Comparison of ENCODE assay signal across 33 cellular contexts in genomic region chr12:22201101-22201500, GRCh38.
A peak's percentile ranks its signal among the peaks of the same experiment; 100 is the strongest.
DNase-seq lines count a peak whose midpoint lies in the region; ATAC-seq, FAIRE-seq and TF ChIP-seq lines count a peak whose summit lies in the region.
"Had no signal": no experiment of that assay in that cellular context is flagged by ENCODE, and none has a peak within 500 bp of the region (broad histone marks: within the 10 kb centered on the region; RNA-seq: fewer than 3 reads in every experiment).

No MANE protein-coding gene starts in this region.

- no peak for TF ChIP-seq RAD21 in HepG2 (CRISPR knock-in tag; IDR thresholded peaks at IDR 0.05)

- H3K4me3 ChIP-seq in HepG2 (replicated peaks in 1 of 3; ENCODE audit: insufficient read depth in 1 of 3, low read depth in 2 of 3, low read length in 3 of 3) (no peak overlapping the region), right lobe of liver (no peak overlapping the region), Karpas-422 (ENCODE audit: low read length) (no peak overlapping the region), keratinocyte (ENCODE audit: control insufficient read depth in 2 of 3, extremely low read depth in 1 of 3, insufficient read depth in 2 of 3, low read depth in 1 of 3, low read length in 3 of 3) (no peak overlapping the region)
- H3K4me3 ChIP-seq: A549; BLaER1; BLaER1 treated with 17β-estradiol and CSF1 and Interleukin-3, amounts not matched to agents 10 nM and 100 nM had no signal

- TF ChIP-seq EP300 in HepG2 (IDR thresholded peaks at IDR 0.05; ENCODE audit: low read depth in 2 of 2, low read length in 2 of 2) (no peak), HepG2 (CRISPR knock-in tag; IDR thresholded peaks at IDR 0.05; ENCODE audit: borderline replicate concordance) (no peak)

- H3K79me2 ChIP-seq in HepG2 (ENCODE audit: insufficient read depth, low read length): no peaks in the 10 kb centered on the region
- no peaks in the 10 kb centered on the region for H3K79me2 ChIP-seq in Karpas-422 (ENCODE audit: low read length)
- H3K79me2 ChIP-seq in keratinocyte (ENCODE audit: control insufficient read depth, insufficient read depth, low read length): no peaks in the 10 kb centered on the region

- DNase-seq in HepG2 (ENCODE audit: low spot score): no peak
- no peak for DNase-seq in right lobe of liver
- DNase-seq in Karpas-422: no peak
- no peak for DNase-seq in keratinocyte (ENCODE audit: low read depth, low spot score)
- DNase-seq in NCI-H187 treated with DMSO at 0.1 percent for 48 hours (lab: John Stamatoyannopoulos, UW): no peak
- no peak for DNase-seq in NCI-H1694 (lab: John Stamatoyannopoulos, UW)
- DNase-seq: 8988T; ACHN; AML-193; BE2C; C1 segment of cervical spinal cord; Caco-2; Calu3; CD4-positive, alpha-beta memory T cell; CD4-positive, alpha-beta T cell; CD4-positive, CD25-positive, alpha-beta regulatory T cell; CD8-positive, alpha-beta memory T cell; CD8-positive, alpha-beta T cell; COR-L47; DMS 273 treated with DMSO at 0.1 percent for 48 hours; DMS153; DMS53; DMS79; DMS79 treated with DMSO at 0.1 percent for 48 hours; DND-41; EL had no signal

- CTCF ChIA-PET in HepG2 (lab: Yijun Ruan, JAX; ENCODE audit: low intra/inter-chr PET ratio, low total read pairs): no interaction called here

- 2% methylated on average over 3 of the region's 3 CpGs for WGBS in HepG2 (ENCODE audit: low lambda C conversion rate)
- 57% methylated on average over 3 of the region's 3 CpGs for WGBS in right lobe of liver (ENCODE audit: insufficient coverage, low coverage, low lambda C conversion rate, missing lambda C conversion rate)

- POLR2A ChIA-PET in HepG2 (lab: Yijun Ruan, JAX): no interaction called here

- TF ChIP-seq CTCF in HepG2 (CRISPR knock-in tag; IDR thresholded peaks at IDR 0.05) (no peak), right lobe of liver (IDR thresholded peaks at IDR 0.05) (no peak), keratinocyte (optimal IDR thresholded peaks at IDR 0.05 in 1 of 3, IDR thresholded peaks at IDR 0.05 in 1 of 3, conservative IDR thresholded peaks at IDR 0.05 in 1 of 3; ENCODE audit: extremely low read depth in 1 of 3, insufficient read depth in 2 of 3, low read length in 3 of 3) (no peak)

- H3K4me2 ChIP-seq in HepG2 (ENCODE audit: low read depth, low read length): no peak overlapping the region
- H3K4me2 ChIP-seq in Karpas-422 (ENCODE audit: low read depth, low read length, poor library complexity, severe bottlenecking): peak overlapping the region; percentile 30
- H3K4me2 ChIP-seq in keratinocyte (ENCODE audit: control insufficient read depth, extremely low read depth, insufficient read depth, low read depth, low read length): no peak overlapping the region
- H3K4me2 ChIP-seq: A549, BLaER1 had no signal

- H3K9me3 ChIP-seq in HepG2 (ENCODE audit: low read length) (no peaks in the 10 kb centered on the region), right lobe of liver (no peaks in the 10 kb centered on the region), Karpas-422 (ENCODE audit: low read length) (no peaks in the 10 kb centered on the region), keratinocyte (ENCODE audit: control insufficient read depth, low read depth, low read length) (no peaks in the 10 kb centered on the region)
- H3K9me3 ChIP-seq: BE2C, Caco-2 had no signal

- H3K36me3 ChIP-seq in HepG2 (replicated peaks in 1 of 2; ENCODE audit: control insufficient read depth in 1 of 2, insufficient read depth in 2 of 2, low read length in 2 of 2): no peaks in the 10 kb centered on the region
- H3K36me3 ChIP-seq in right lobe of liver: no peaks in the 10 kb centered on the region
- H3K36me3 ChIP-seq in Karpas-422 (ENCODE audit: insufficient read depth, low read length): no peaks in the 10 kb centered on the region
- no peaks in the 10 kb centered on the region for H3K36me3 ChIP-seq in keratinocyte (ENCODE audit: control insufficient read depth in 2 of 2, extremely low read depth in 1 of 2, insufficient read depth in 2 of 2, low read length in 2 of 2)
- H3K36me3 ChIP-seq: BE2C; BLaER1; BLaER1 treated with 17β-estradiol and CSF1 and Interleukin-3, amounts not matched to agents 10 nM and 100 nM had no signal

- no peak for TF ChIP-seq POLR2A in HepG2 (IDR thresholded peaks at IDR 0.05; ENCODE audit: insufficient read depth in 1 of 2, low read depth in 2 of 2, low read length in 2 of 2)
- no peak for TF ChIP-seq POLR2A in right lobe of liver (IDR thresholded peaks at IDR 0.05)

- H3K27ac ChIP-seq in HepG2 (ENCODE audit: extremely low read length, insufficient read depth, low read length) (no peak overlapping the region), right lobe of liver (no peak overlapping the region), Karpas-422 (ENCODE audit: low read length) (no peak overlapping the region), keratinocyte (ENCODE audit: control insufficient read depth, insufficient read depth, low read length) (no peak overlapping the region)
- H3K27ac ChIP-seq: 22Rv1; A549; BLaER1; BLaER1 treated with 17β-estradiol and CSF1 and Interleukin-3, amounts not matched to agents 10 nM and 100 nM; C4-2B had no signal

- dilution Hi-C loops in keratinocyte (cut with MboI; ENCODE audit: extremely low pct_ligation_motif_present, low sequenced_read_pairs): no loop called here

- no peak overlapping the region for H2AFZ ChIP-seq in HepG2 (ENCODE audit: low read length)
- no peak overlapping the region for H2AFZ ChIP-seq in Karpas-422 (ENCODE audit: low read length)
- no peak overlapping the region for H2AFZ ChIP-seq in keratinocyte (ENCODE audit: control insufficient read depth, low read length)

- ATAC-seq in HepG2 (no peak), right lobe of liver (no peak)
- ATAC-seq: A549; CD8-positive, alpha-beta T cell had no signal

- FAIRE-seq in HepG2 (lab: Jason Lieb, UNC): no peak
- FAIRE-seq in keratinocyte (lab: Jason Lieb, UNC): peak; percentile 20
- FAIRE-seq: A204.1, A549, D721Med had no signal

- no peaks in the 10 kb centered on the region for H3K27me3 ChIP-seq in HepG2 (ENCODE audit: control insufficient read depth in 1 of 2, insufficient read depth in 2 of 2, low read length in 2 of 2)
- H3K27me3 ChIP-seq in right lobe of liver: no peaks in the 10 kb centered on the region
- H3K27me3 ChIP-seq in Karpas-422 (ENCODE audit: low read length): no peaks in the 10 kb centered on the region
- no peaks in the 10 kb centered on the region for H3K27me3 ChIP-seq in keratinocyte (ENCODE audit: control insufficient read depth, extremely low read depth, insufficient read depth, low read length)
- H3K27me3 ChIP-seq: BE2C; BLaER1; BLaER1 treated with 17β-estradiol and CSF1 and Interleukin-3, amounts not matched to agents 10 nM and 100 nM had no signal

- H3K9me1 ChIP-seq in keratinocyte (ENCODE audit: control insufficient read depth, extremely low read depth, insufficient read depth, low read length): no peaks in the 10 kb centered on the region

- H4K20me1 ChIP-seq in HepG2 (ENCODE audit: insufficient read depth, low read length): no peaks in the 10 kb centered on the region
- H4K20me1 ChIP-seq in Karpas-422 (ENCODE audit: insufficient read depth, low read depth, low read length): no peaks in the 10 kb centered on the region
- no peaks in the 10 kb centered on the region for H4K20me1 ChIP-seq in keratinocyte (ENCODE audit: control insufficient read depth, extremely low read depth, insufficient read depth, low read length)
- H4K20me1 ChIP-seq: BLaER1; BLaER1 treated with 17β-estradiol and CSF1 and Interleukin-3, amounts not matched to agents 10 nM and 100 nM had no signal

- BruUV-seq in HepG2 (replicated peaks; lab: Mats Ljungman, UMichigan): no TSS peak

- in situ Hi-C loops in HepG2 (cut with HindIII; ENCODE audit: extremely low pct_ligation_motif_present, low pct_unique_long_range_greater_than_20kb): no loop called here

- no peaks in the 10 kb centered on the region for H3K4me1 ChIP-seq in HepG2 (ENCODE audit: insufficient read depth, low read length)
- no peaks in the 10 kb centered on the region for H3K4me1 ChIP-seq in right lobe of liver
- H3K4me1 ChIP-seq in Karpas-422 (ENCODE audit: low read length): peaks cover 15% of the 10 kb centered on the region
- peaks cover 5% of the 10 kb centered on the region for H3K4me1 ChIP-seq in keratinocyte (ENCODE audit: control insufficient read depth, extremely low read depth, insufficient read depth, low read length)
- H3K4me1 ChIP-seq: A549, BE2C, BLaER1, Caco-2 had no signal

- H3K9ac ChIP-seq in HepG2 (ENCODE audit: insufficient read depth, low read depth, low read length): no peak overlapping the region
- no peak overlapping the region for H3K9ac ChIP-seq in Karpas-422 (ENCODE audit: low read length)
- no peak overlapping the region for H3K9ac ChIP-seq in keratinocyte (ENCODE audit: control insufficient read depth, extremely low read depth, insufficient read depth, low read length)
- H3K9ac ChIP-seq: BLaER1; BLaER1 treated with 17β-estradiol and CSF1 and Interleukin-3, amounts not matched to agents 10 nM and 100 nM had no signal

- H3K9me2 ChIP-seq in Karpas-422 (replicated peaks; ENCODE audit: insufficient read depth, low read length): no peaks in the 10 kb centered on the region

- intact Hi-C loops in HepG2 (cut with micrococcal nuclease; ENCODE audit: unreplicated experiment) (no loop called here), right lobe of liver (cut with DNase I) (no loop called here)

TF ChIP-seq in HepG2, 621 proteins besides CTCF, POLR2A, EP300 and RAD21:
- no peak for TF ChIP-seq ARNTL (CRISPR knock-in tag; IDR thresholded peaks at IDR 0.05)
- TF ChIP-seq, protein P1, sequence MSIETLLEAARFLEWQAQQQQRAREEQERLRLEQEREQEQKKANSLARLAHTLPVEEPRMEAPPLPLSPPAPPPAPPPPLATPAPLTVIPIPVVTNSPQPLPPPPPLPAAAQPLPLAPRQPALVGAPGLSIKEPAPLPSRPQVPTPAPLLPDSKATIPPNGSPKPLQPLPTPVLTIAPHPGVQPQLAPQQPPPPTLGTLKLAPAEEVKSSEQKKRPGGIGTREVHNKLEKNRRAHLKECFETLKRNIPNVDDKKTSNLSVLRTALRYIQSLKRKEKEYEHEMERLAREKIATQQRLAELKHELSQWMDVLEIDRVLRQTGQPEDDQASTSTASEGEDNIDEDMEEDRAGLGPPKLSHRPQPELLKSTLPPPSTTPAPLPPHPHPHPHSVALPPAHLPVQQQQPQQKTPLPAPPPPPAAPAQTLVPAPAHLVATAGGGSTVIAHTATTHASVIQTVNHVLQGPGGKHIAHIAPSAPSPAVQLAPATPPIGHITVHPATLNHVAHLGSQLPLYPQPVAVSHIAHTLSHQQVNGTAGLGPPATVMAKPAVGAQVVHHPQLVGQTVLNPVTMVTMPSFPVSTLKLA (IDR thresholded peaks at IDR 0.05): peak; percentile 98
